ENCODE assay signal across 5 cellular contexts in genomic region chr1:3490046-3490745, GRCh38. TPM values are rescaled to one million over a fixed set of nuclear protein-coding genes. Genes with fewer than 3 reads are reported as not detected.
"Had no signal": no experiment of that assay in that cellular context is flagged by ENCODE, and none has a peak within 500 bp of the region (broad histone marks: within the 10 kb centered on the region; RNA-seq: fewer than 3 reads in every experiment).

No MANE protein-coding gene starts in this region.

- H3K4me3 ChIP-seq: GM23248, HAP-1 had no signal

- H3K36me3 ChIP-seq: HAP-1 had no signal

- DNase-seq: GM23248, GOT3, H7, KBM-7 had no signal

- H2AFZ ChIP-seq: GM23248 had no signal

- H3K4me1 ChIP-seq: HAP-1 had no signal

- H3K9ac ChIP-seq: GM23248 had no signal

- H3K27ac ChIP-seq: GM23248 had no signal

RNA-seq across cellular contexts. Expression of gene ARHGEF16, which starts 35.7 kb away (rescaled TPM):
- total RNA-seq: GM23248 had no signal
